9 cellular contexts compared by ENCODE assay signal in the genomic region with DNA sequence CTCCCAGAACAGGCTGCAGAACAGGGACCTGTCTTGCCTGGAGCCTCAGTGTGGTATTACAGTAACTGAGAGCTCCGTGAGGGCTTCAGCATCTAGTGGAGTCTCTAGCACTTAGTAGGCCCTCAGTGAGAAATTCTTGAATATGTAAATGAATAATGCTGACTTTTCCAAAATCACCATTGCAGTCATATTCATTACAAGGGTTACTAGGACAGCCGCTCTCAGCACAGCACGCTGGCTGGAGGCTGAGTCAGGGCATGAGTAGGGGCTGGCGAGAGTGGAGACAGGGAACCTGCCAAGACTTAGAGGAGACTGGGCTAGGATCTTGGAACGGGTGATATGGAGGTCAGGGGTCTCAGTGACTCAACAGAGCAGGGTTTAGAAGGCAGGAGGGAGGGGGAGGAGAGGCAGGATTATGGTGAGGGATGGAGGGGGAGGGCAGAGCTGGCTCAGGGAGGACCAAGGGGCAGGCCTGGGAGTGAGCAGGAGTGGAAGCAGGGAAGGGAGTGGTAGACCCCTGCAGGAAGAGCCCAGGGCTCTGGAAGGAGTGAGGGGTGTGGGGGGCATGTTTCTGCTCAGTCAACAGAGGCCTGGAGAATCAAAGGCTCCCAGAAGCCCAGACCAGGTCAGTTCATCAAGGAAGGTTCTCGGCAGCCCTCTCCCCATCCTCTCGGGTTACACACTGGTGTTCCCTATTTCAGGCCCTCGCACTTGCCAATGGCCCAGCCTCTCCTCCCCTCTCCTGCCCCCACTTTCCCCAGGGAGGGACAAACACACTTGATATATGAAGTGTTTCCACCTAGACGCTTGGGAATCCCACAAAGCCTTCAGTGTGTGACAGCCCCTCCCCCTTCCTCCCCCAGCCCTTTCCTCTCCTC. TPM values are rescaled to one million over a fixed set of nuclear protein-coding genes. Genes with fewer than 3 reads are reported as not detected.
DNase-seq lines count a peak whose midpoint lies in the region; ATAC-seq and TF ChIP-seq lines count a peak whose summit lies in the region.
"Had no signal": no experiment of that assay in that cellular context is flagged by ENCODE, and none has a peak within 500 bp of the region (broad histone marks: within the 10 kb centered on the region; RNA-seq: fewer than 3 reads in every experiment).

No MANE protein-coding gene starts in this region.

- 39 to 58% (median 46%) methylated on average over 9 of the region's 9 CpGs for WGBS in adrenal gland, 4 donors
- WGBS in thyroid gland, 2 donors = 57 to 63% methylated on average over 9 of the region's 9 CpGs

- no peaks in the 10 kb centered on the region for H4K20me1 ChIP-seq in OCI-LY7 (ENCODE audit: insufficient read depth, low read length)

- no peak overlapping the region for H3K4me2 ChIP-seq in OCI-LY7 (ENCODE audit: low read length)

- H3K4me1 ChIP-seq in adrenal gland (replicated peaks in 1 of 2) (peaks cover 0 to 5% of the 10 kb centered on the region in 2 donors), thyroid gland (no peaks in the 10 kb centered on the region), OCI-LY7 (ENCODE audit: insufficient read depth, low read length, poor library complexity, severe bottlenecking) (no peaks in the 10 kb centered on the region)

- TF ChIP-seq CTCF in HFF-Myc (IDR thresholded peaks at IDR 0.05; ENCODE audit: low read depth, low read length, missing control alignments) (no peak), adrenal gland (IDR thresholded peaks at IDR 0.05) (no peak), thyroid gland (IDR thresholded peaks at IDR 0.05) (no peak), OCI-LY7 (conservative IDR thresholded peaks at IDR 0.05; ENCODE audit: low read length) (no peak)

- H3K9me2 ChIP-seq in OCI-LY7 (ENCODE audit: insufficient read depth, low read length) = no peaks in the 10 kb centered on the region

- CTCF ChIA-PET in OCI-LY7 (lab: Charles Lee; ENCODE audit: unreplicated experiment) = no interaction called here

- intact Hi-C loops in adrenal gland (cut with DNase I) = no loop called here
- intact Hi-C loops in thyroid gland (cut with DNase I) = no loop called here
- intact Hi-C loops in OCI-LY7 (cut with micrococcal nuclease; ENCODE audit: unreplicated experiment) = no loop called here

- no peaks in the 10 kb centered on the region for H3K36me3 ChIP-seq in adrenal gland (replicated peaks in 1 of 2)
- no peaks in the 10 kb centered on the region for H3K36me3 ChIP-seq in thyroid gland
- no peaks in the 10 kb centered on the region for H3K36me3 ChIP-seq in OCI-LY7 (ENCODE audit: insufficient read depth, low read length)
- H3K36me3 ChIP-seq: sigmoid colon had no signal

- peak overlapping the region in 1 of 5 donors; percentile 31 for H3K27ac ChIP-seq in adrenal gland
- H3K27ac ChIP-seq in thyroid gland = no peak overlapping the region
- H3K27ac ChIP-seq in OCI-LY7 (ENCODE audit: low read depth, low read length, poor library complexity, severe bottlenecking) = no peak overlapping the region
- H3K27ac ChIP-seq: sigmoid colon had no signal

- H3K4me3 ChIP-seq in HFF-Myc (replicated peaks; ENCODE audit: low read depth, low read length) (no peak overlapping the region), adrenal gland (no peak overlapping the region), thyroid gland (replicated peaks in 1 of 3) (no peak overlapping the region), OCI-LY7 (ENCODE audit: low read depth, low read length, poor library complexity, severe bottlenecking) (no peak overlapping the region)
- H3K4me3 ChIP-seq: sigmoid colon had no signal

- TF ChIP-seq POLR2A in adrenal gland (IDR thresholded peaks at IDR 0.05) (no peak), thyroid gland (IDR thresholded peaks at IDR 0.05) (no peak)

- H3K79me2 ChIP-seq in OCI-LY7 (ENCODE audit: insufficient read depth, low read depth, low read length) = no peaks in the 10 kb centered on the region

- no peak overlapping the region for H2AFZ ChIP-seq in OCI-LY7 (ENCODE audit: low read length)

- ATAC-seq in GM21515 (IDR thresholded peaks at IDR 0.05; ENCODE audit: unreplicated experiment) (no peak), GM21526 (IDR thresholded peaks at IDR 0.05; ENCODE audit: low FRiP score, unreplicated experiment) (no peak)

- POLR2A ChIA-PET in OCI-LY7 (lab: Charles Lee) = no interaction called here

- no peaks in the 10 kb centered on the region for H3K27me3 ChIP-seq in adrenal gland
- H3K27me3 ChIP-seq in thyroid gland = no peaks in the 10 kb centered on the region
- H3K27me3 ChIP-seq: sigmoid colon had no signal

- peak; percentile 95 for DNase-seq in HFF-Myc (ENCODE audit: extremely low read depth, low read depth)
- DNase-seq in adrenal gland = peak; percentile 65 to 89 (median 83)
- peak; percentile 93 for DNase-seq in iris pigment epithelial cell (ENCODE audit: low read depth)
- DNase-seq in thyroid gland = peak; percentile 5 to 24
- no peak for DNase-seq in OCI-LY7 (ENCODE audit: low spot score)
- DNase-seq: OCI-M1, sigmoid colon had no signal

- H3K9me3 ChIP-seq in adrenal gland (replicated peaks in 1 of 3) = no peaks in the 10 kb centered on the region
- H3K9me3 ChIP-seq in thyroid gland = no peaks in the 10 kb centered on the region
- no peaks in the 10 kb centered on the region for H3K9me3 ChIP-seq in OCI-LY7 (ENCODE audit: low read length)
- H3K9me3 ChIP-seq: sigmoid colon had no signal

- BruUV-seq in OCI-LY7 (replicated peaks; lab: Mats Ljungman, UMichigan) = no TSS peak

RNA-seq across cellular contexts. Expression of gene FZD2, which starts 42.3 kb away (rescaled TPM):
- total RNA-seq in adrenal gland (1 to 10 TPM; 2.3 to 9.1 (median 3.4) TPM), thyroid gland (1 to 10 TPM; 1.8 to 7.1 (median 4.5) TPM), OCI-LY7 (2022) (9.2 and 10.9 TPM in 2 replicates)
- 1 to 10 TPM in 2 of 3 donors, under 1 TPM in 1; 0.18 to 2.7 (median 2.3) TPM for polyA plus RNA-seq in adrenal gland
- total RNA-seq in OCI-LY7 (2014; rRNA removed; shearing (Covaris generic)) = 3.7 and 4.4 TPM in 2 replicates

RNA-seq across cellular contexts. Expression of gene MEIOC, which starts 56.7 kb away (rescaled TPM):
- not detected for total RNA-seq in adrenal gland
- under 1 TPM in 1 of 3 donors, not detected in 2; 0.10 TPM for polyA plus RNA-seq in adrenal gland
- under 1 TPM in 2 of 4 donors, not detected in 2; 0.27 to 0.33 TPM for total RNA-seq in thyroid gland
- total RNA-seq in OCI-LY7 (2014; rRNA removed; shearing (Covaris generic)) = 0.03 and 0.41 TPM in 2 replicates
- 5.1 and 5.5 TPM in 2 replicates for total RNA-seq in OCI-LY7 (2022)
